ENCODE assay signal across 22 cellular contexts in the genomic region with DNA sequence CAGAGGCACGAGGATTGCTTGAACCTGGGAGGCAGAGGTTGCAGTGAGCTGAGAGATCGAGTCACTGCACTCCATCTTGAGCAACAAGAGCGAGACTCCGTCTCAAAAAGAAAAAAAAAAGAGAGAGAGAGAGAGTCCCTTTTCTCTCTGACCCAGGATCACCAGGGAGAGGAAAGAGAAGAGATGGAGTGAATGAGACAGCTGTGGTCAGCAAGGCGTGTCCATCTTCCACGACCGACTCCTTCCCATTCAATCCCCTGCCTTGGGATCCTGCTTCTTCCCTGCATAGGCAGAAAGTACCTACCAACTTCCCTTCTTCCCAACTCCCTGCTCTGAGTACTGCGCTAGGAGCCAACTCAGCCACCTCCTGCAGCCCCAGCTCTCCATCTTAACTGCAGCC. TPM values are rescaled to one million over a fixed set of nuclear protein-coding genes. Genes with fewer than 3 reads are reported as not detected.
DNase-seq lines count a peak whose midpoint lies in the region; ATAC-seq, FAIRE-seq and TF ChIP-seq lines count a peak whose summit lies in the region.
"Had no signal": no experiment of that assay in that cellular context is flagged by ENCODE, and none has a peak within 500 bp of the region (broad histone marks: within the 10 kb centered on the region; RNA-seq: fewer than 3 reads in every experiment).

No MANE protein-coding gene starts in this region.

- TF ChIP-seq CTCF in HepG2 (CRISPR knock-in tag; IDR thresholded peaks at IDR 0.05) (no peak), right lobe of liver (IDR thresholded peaks at IDR 0.05) (no peak), endothelial cell (IDR thresholded peaks at IDR 0.05; ENCODE audit: unreplicated experiment) (no peak)

- TF ChIP-seq POLR2A in HepG2 (IDR thresholded peaks at IDR 0.05; ENCODE audit: insufficient read depth in 1 of 2, low read depth in 2 of 2, low read length in 2 of 2) (no peak), right lobe of liver (IDR thresholded peaks at IDR 0.05) (no peak)

- FAIRE-seq in HepG2 (lab: Jason Lieb, UNC): no peak
- FAIRE-seq: GM12891, GM19239, H54 had no signal

- no peak overlapping the region for H3K9ac ChIP-seq in HepG2 (ENCODE audit: insufficient read depth, low read depth, low read length)
- H3K9ac ChIP-seq: BLaER1, GM23248 had no signal

- no peak overlapping the region for H3K27ac Mint-ChIP-seq in endothelial cell (ENCODE audit: unreplicated experiment)
- H3K27ac Mint-ChIP-seq: CD8-positive, alpha-beta T cell had no signal

- H2AFZ ChIP-seq in HepG2 (ENCODE audit: low read length): peak overlapping the region; percentile 42
- H2AFZ ChIP-seq: GM23248 had no signal

- no peak for TF ChIP-seq RAD21 in HepG2 (CRISPR knock-in tag; IDR thresholded peaks at IDR 0.05)

- H3K4me3 ChIP-seq in HepG2 (replicated peaks in 1 of 3; ENCODE audit: insufficient read depth in 1 of 3, low read depth in 2 of 3, low read length in 3 of 3) (no peak overlapping the region), right lobe of liver (no peak overlapping the region)
- H3K4me3 ChIP-seq: BLaER1, GM23248 had no signal

- no peaks in the 10 kb centered on the region for H3K79me2 ChIP-seq in HepG2 (ENCODE audit: insufficient read depth, low read length)

- in situ Hi-C loops in HepG2 (cut with HindIII; ENCODE audit: extremely low pct_ligation_motif_present, low pct_unique_long_range_greater_than_20kb): no loop called here

- H3K36me3 ChIP-seq in HepG2 (replicated peaks in 1 of 2; ENCODE audit: control insufficient read depth in 1 of 2, insufficient read depth in 2 of 2, low read length in 2 of 2) (no peaks in the 10 kb centered on the region), right lobe of liver (no peaks in the 10 kb centered on the region)
- H3K36me3 ChIP-seq: BLaER1 had no signal

- H3K9me3 Mint-ChIP-seq in endothelial cell (ENCODE audit: unreplicated experiment): no peaks in the 10 kb centered on the region
- H3K9me3 Mint-ChIP-seq: CD14-positive monocyte; CD8-positive, alpha-beta T cell had no signal

- peaks cover 4% of the 10 kb centered on the region for H3K36me3 Mint-ChIP-seq in endothelial cell (ENCODE audit: low read depth, unreplicated experiment)
- H3K36me3 Mint-ChIP-seq: CD14-positive monocyte; CD8-positive, alpha-beta T cell had no signal

- H3K27ac ChIP-seq in HepG2 (ENCODE audit: extremely low read length, insufficient read depth, low read length) (no peak overlapping the region), right lobe of liver (no peak overlapping the region)
- H3K27ac ChIP-seq: BLaER1 had no signal

- CTCF ChIA-PET in HepG2 (lab: Yijun Ruan, JAX; ENCODE audit: low intra/inter-chr PET ratio, low total read pairs): interaction anchor here (1.5 kb wide), 1 partner anchor 124 kb away, joined by 3 read pairs; a partner anchor contains a TSS

- intact Hi-C loops in HepG2 (cut with micrococcal nuclease; ENCODE audit: unreplicated experiment) (no loop called here), right lobe of liver (cut with DNase I) (no loop called here)

- H3K9me3 ChIP-seq in HepG2 (ENCODE audit: low read length) (no peaks in the 10 kb centered on the region), right lobe of liver (no peaks in the 10 kb centered on the region)
- H3K9me3 ChIP-seq: BLaER1 had no signal

- H3K27me3 ChIP-seq in HepG2 (ENCODE audit: control insufficient read depth in 1 of 2, insufficient read depth in 2 of 2, low read length in 2 of 2) (no peaks in the 10 kb centered on the region; a peak in 1 of 5 replicates), right lobe of liver (no peaks in the 10 kb centered on the region)

- POLR2A ChIA-PET in HepG2 (lab: Yijun Ruan, JAX): interaction anchor here (1.6 kb wide), 1 partner anchor 22 kb away, joined by 6 read pairs; a partner anchor contains a TSS

- TF ChIP-seq EP300 in HepG2 (IDR thresholded peaks at IDR 0.05; ENCODE audit: low read depth in 2 of 2, low read length in 2 of 2) (no peak), HepG2 (CRISPR knock-in tag; IDR thresholded peaks at IDR 0.05; ENCODE audit: borderline replicate concordance) (no peak)

- WGBS in HepG2 (ENCODE audit: low lambda C conversion rate): 51% methylated on average over 8 of the region's 8 CpGs
- WGBS in right lobe of liver (ENCODE audit: insufficient coverage, low coverage, low lambda C conversion rate, missing lambda C conversion rate): 82% methylated on average over 4 of the region's 8 CpGs

- no peaks in the 10 kb centered on the region for H3K4me1 Mint-ChIP-seq in endothelial cell (ENCODE audit: unreplicated experiment)

- peaks cover 4% of the 10 kb centered on the region for H3K27me3 Mint-ChIP-seq in endothelial cell (ENCODE audit: unreplicated experiment)

- no peak overlapping the region for H3K4me2 ChIP-seq in HepG2 (ENCODE audit: low read depth, low read length)
- H3K4me2 ChIP-seq: BLaER1 had no signal

- H3K4me1 ChIP-seq in HepG2 (ENCODE audit: insufficient read depth, low read length): peaks cover 88% of the 10 kb centered on the region
- H3K4me1 ChIP-seq in right lobe of liver: peaks cover 0 to 25% (median 11%) of the 10 kb centered on the region in 4 donors
- H3K4me1 ChIP-seq: BLaER1 had no signal

- DNase-seq in HepG2 (ENCODE audit: low spot score) (no peak), right lobe of liver (no peak), cerebellar cortex (ENCODE audit: low spot score) (peak; percentile 7), myocyte (ENCODE audit: low read depth) (peak; percentile 65), endothelial cell (ENCODE audit: low spot score) (no peak), HT-29 (ENCODE audit: low spot score) (no peak)
- DNase-seq: 8988T; Calu3; CD8-positive, alpha-beta T cell; DND-41; EL; GM23248 had no signal

- no peaks in the 10 kb centered on the region for H4K20me1 ChIP-seq in HepG2 (ENCODE audit: insufficient read depth, low read length)
- H4K20me1 ChIP-seq: BLaER1 had no signal

- H3K4me3 Mint-ChIP-seq in endothelial cell (ENCODE audit: unreplicated experiment): no peak overlapping the region
- H3K4me3 Mint-ChIP-seq: CD14-positive monocyte; CD8-positive, alpha-beta T cell had no signal

- no TSS peak for BruUV-seq in HepG2 (replicated peaks; lab: Mats Ljungman, UMichigan)

- ATAC-seq in HepG2 (no peak), right lobe of liver (no peak), GM19328 (IDR thresholded peaks at IDR 0.05; ENCODE audit: unreplicated experiment) (no peak)
- ATAC-seq: CD8-positive, alpha-beta T cell; HCT116 had no signal

RNA-seq across cellular contexts. Expression of a gene that starts 5.2 kb away (rescaled TPM):
- 0.02 and 0.08 TPM in 2 replicates for total RNA-seq in HepG2 (2016; rRNA removed; fragmentation: Illumina TruSeq; extraction: Trizol)
- total RNA-seq in HepG2 (2016; cell fraction: cytosol; rRNA removed; fragmentation: Illumina TruSeq; extraction: Trizol; ENCODE audit: low read depth): 0.09 and 0.10 TPM in 2 replicates
- 0.04 TPM in 2 replicates for total RNA-seq in HepG2 (2016; cell fraction: insoluble cytoplasmic fraction; rRNA removed; fragmentation: Illumina TruSeq; extraction: Trizol)
- 0.03 and 0.06 TPM in 2 replicates for total RNA-seq in HepG2 (2016; cell fraction: membrane; rRNA removed; fragmentation: Illumina TruSeq; extraction: Trizol)
- 0.06 TPM in 2 replicates for total RNA-seq in HepG2 (2016; cell fraction: nucleus; rRNA removed; fragmentation: Illumina TruSeq; extraction: Trizol)
- polyA plus RNA-seq in HepG2 (2011; rRNA removed): 0.09 and 0.14 TPM in 2 replicates
- polyA plus RNA-seq in HepG2 (2011; cell fraction: cytosol; rRNA removed): 0.07 and 0.08 TPM in 2 replicates
- polyA plus RNA-seq in HepG2 (2011; cell fraction: nucleus; rRNA removed): 0.55 and 0.66 TPM in 2 replicates
- polyA plus RNA-seq in HepG2 (2012): 0.13 and 0.23 TPM in 2 replicates
- polyA plus RNA-seq in HepG2 (2016; cell fraction: cytosol; fragmentation: Illumina TruSeq; extraction: Trizol; ENCODE audit: low read depth): 0.05 TPM in 2 replicates
- 0.05 and 0.12 TPM in 2 replicates for polyA plus RNA-seq in HepG2 (2016; cell fraction: insoluble cytoplasmic fraction; fragmentation: Illumina TruSeq; extraction: Trizol; ENCODE audit: low read depth)
- 0.07 and 0.08 TPM in 2 replicates for polyA plus RNA-seq in HepG2 (2016; cell fraction: membrane; fragmentation: Illumina TruSeq; extraction: Trizol; ENCODE audit: low read depth)
- polyA plus RNA-seq in HepG2 (2016; cell fraction: nucleus; fragmentation: Illumina TruSeq; extraction: Trizol; ENCODE audit: insufficient read depth, low read depth): 0.44 and 0.63 TPM in 2 replicates
- 0.48 TPM in 1 of 2 replicates, not detected in the other for polyA minus RNA-seq in HepG2 (2011; rRNA and poly(A)+ RNA removed; ENCODE audit: low replicate concordance)
- 0.10 and 0.18 TPM in 2 replicates for polyA minus RNA-seq in HepG2 (2011; cell fraction: cytosol; rRNA and poly(A)+ RNA removed)
- polyA minus RNA-seq in HepG2 (2011; cell fraction: nucleus; rRNA and poly(A)+ RNA removed): 0.25 and 0.26 TPM in 2 replicates
- total RNA-seq in right lobe of liver: under 1 TPM in 2 of 6 experiments, not detected in 4; 0.02 to 0.31 TPM
- 0.05 TPM in 1 of 2 replicates, not detected in the other for total RNA-seq in myocyte
- not detected for polyA plus RNA-seq in myocyte (2012)
- total RNA-seq in endothelial cell (ENCODE audit: unreplicated experiment): 0.05 TPM
- total RNA-seq in HT-29 (2014; rRNA removed; shearing (Covaris generic)): not detected in 2 replicates
- total RNA-seq: A673; Calu3; CD8-positive, alpha-beta T cell; G401; GM23248 had no signal
- polyA plus RNA-seq: AG04450, CD14-positive monocyte, GM23248 had no signal

RNA-seq across cellular contexts. Expression of a gene that starts 7.9 kb away (rescaled TPM):
- total RNA-seq in HepG2 (2016; rRNA removed; fragmentation: Illumina TruSeq; extraction: Trizol): 9.9 and 10.3 TPM in 2 replicates
- 10.8 and 15.4 TPM in 2 replicates for total RNA-seq in HepG2 (2016; cell fraction: cytosol; rRNA removed; fragmentation: Illumina TruSeq; extraction: Trizol; ENCODE audit: low read depth)
- total RNA-seq in HepG2 (2016; cell fraction: insoluble cytoplasmic fraction; rRNA removed; fragmentation: Illumina TruSeq; extraction: Trizol): 9.7 and 9.8 TPM in 2 replicates
- total RNA-seq in HepG2 (2016; cell fraction: membrane; rRNA removed; fragmentation: Illumina TruSeq; extraction: Trizol): 16.5 and 20.1 TPM in 2 replicates
- total RNA-seq in HepG2 (2016; cell fraction: nucleus; rRNA removed; fragmentation: Illumina TruSeq; extraction: Trizol): 5.3 and 6.7 TPM in 2 replicates
- polyA plus RNA-seq in HepG2 (2011; rRNA removed): 25.7 and 26.2 TPM in 2 replicates
- polyA plus RNA-seq in HepG2 (2011; cell fraction: cytosol; rRNA removed): 19.8 and 27.3 TPM in 2 replicates
- polyA plus RNA-seq in HepG2 (2011; cell fraction: nucleus; rRNA removed): 19.5 and 22.2 TPM in 2 replicates
- 8.8 and 13.8 TPM in 2 replicates for polyA plus RNA-seq in HepG2 (2012)
- polyA plus RNA-seq in HepG2 (2016; cell fraction: cytosol; fragmentation: Illumina TruSeq; extraction: Trizol; ENCODE audit: low read depth): 12.3 and 15.4 TPM in 2 replicates
- polyA plus RNA-seq in HepG2 (2016; cell fraction: insoluble cytoplasmic fraction; fragmentation: Illumina TruSeq; extraction: Trizol; ENCODE audit: low read depth): 10.0 and 11.4 TPM in 2 replicates
- polyA plus RNA-seq in HepG2 (2016; cell fraction: membrane; fragmentation: Illumina TruSeq; extraction: Trizol; ENCODE audit: low read depth): 14.8 and 16.9 TPM in 2 replicates
- 13.7 and 14.3 TPM in 2 replicates for polyA plus RNA-seq in HepG2 (2016; cell fraction: nucleus; fragmentation: Illumina TruSeq; extraction: Trizol; ENCODE audit: insufficient read depth, low read depth)
- 17.8 TPM in 1 of 2 replicates, not detected in the other for polyA minus RNA-seq in HepG2 (2011; rRNA and poly(A)+ RNA removed; ENCODE audit: low replicate concordance)
- 10.0 and 11.1 TPM in 2 replicates for polyA minus RNA-seq in HepG2 (2011; cell fraction: cytosol; rRNA and poly(A)+ RNA removed)
- 2.6 and 3.1 TPM in 2 replicates for polyA minus RNA-seq in HepG2 (2011; cell fraction: nucleus; rRNA and poly(A)+ RNA removed)
- total RNA-seq in right lobe of liver: 10 to 100 TPM in 3 of 6 experiments, 1 to 10 TPM in 1, under 1 TPM in 2; 0.20 to 84.5 (median 12.7) TPM
- total RNA-seq in myocyte: 0.16 and 0.88 TPM in 2 replicates
- polyA plus RNA-seq in myocyte (2012): 0.18 TPM
- total RNA-seq in endothelial cell (ENCODE audit: unreplicated experiment): 0.33 TPM
- total RNA-seq in HT-29 (2014; rRNA removed; shearing (Covaris generic)): not detected in 2 replicates
- total RNA-seq: Calu3; CD8-positive, alpha-beta T cell; G401; GM23248 had no signal
- polyA plus RNA-seq: AG04450, CD14-positive monocyte, GM23248 had no signal

RNA-seq across cellular contexts. Expression of a gene that starts 22.3 kb away (rescaled TPM):
- 91.1 and 91.5 TPM in 2 replicates for total RNA-seq in HepG2 (2016; rRNA removed; fragmentation: Illumina TruSeq; extraction: Trizol)
- 80.9 and 134 TPM in 2 replicates for total RNA-seq in HepG2 (2016; cell fraction: cytosol; rRNA removed; fragmentation: Illumina TruSeq; extraction: Trizol; ENCODE audit: low read depth)
- 88.0 and 96.3 TPM in 2 replicates for total RNA-seq in HepG2 (2016; cell fraction: insoluble cytoplasmic fraction; rRNA removed; fragmentation: Illumina TruSeq; extraction: Trizol)
- total RNA-seq in HepG2 (2016; cell fraction: membrane; rRNA removed; fragmentation: Illumina TruSeq; extraction: Trizol): 82.0 and 130 TPM in 2 replicates
- 30.9 and 33.0 TPM in 2 replicates for total RNA-seq in HepG2 (2016; cell fraction: nucleus; rRNA removed; fragmentation: Illumina TruSeq; extraction: Trizol)
- polyA plus RNA-seq in HepG2 (2011; rRNA removed): 63.9 and 70.6 TPM in 2 replicates
- polyA plus RNA-seq in HepG2 (2011; cell fraction: cytosol; rRNA removed): 59.0 and 91.7 TPM in 2 replicates
- polyA plus RNA-seq in HepG2 (2011; cell fraction: nucleus; rRNA removed): 30.7 and 33.6 TPM in 2 replicates
- 35.3 and 43.7 TPM in 2 replicates for polyA plus RNA-seq in HepG2 (2012)
- 72.9 and 135 TPM in 2 replicates for polyA plus RNA-seq in HepG2 (2016; cell fraction: cytosol; fragmentation: Illumina TruSeq; extraction: Trizol; ENCODE audit: low read depth)
- polyA plus RNA-seq in HepG2 (2016; cell fraction: insoluble cytoplasmic fraction; fragmentation: Illumina TruSeq; extraction: Trizol; ENCODE audit: low read depth): 95.2 and 106 TPM in 2 replicates
- 75.0 and 120 TPM in 2 replicates for polyA plus RNA-seq in HepG2 (2016; cell fraction: membrane; fragmentation: Illumina TruSeq; extraction: Trizol; ENCODE audit: low read depth)
- polyA plus RNA-seq in HepG2 (2016; cell fraction: nucleus; fragmentation: Illumina TruSeq; extraction: Trizol; ENCODE audit: insufficient read depth, low read depth): 59.0 and 71.0 TPM in 2 replicates
- polyA minus RNA-seq in HepG2 (2011; rRNA and poly(A)+ RNA removed; ENCODE audit: low replicate concordance): 32.0 and 34.2 TPM in 2 replicates
- polyA minus RNA-seq in HepG2 (2011; cell fraction: cytosol; rRNA and poly(A)+ RNA removed): 21.5 and 21.6 TPM in 2 replicates
- 4.5 and 5.0 TPM in 2 replicates for polyA minus RNA-seq in HepG2 (2011; cell fraction: nucleus; rRNA and poly(A)+ RNA removed)
- total RNA-seq in right lobe of liver: 10 to 100 TPM; 13.0 to 52.2 (median 29.2) TPM
- 36.2 and 46.9 TPM in 2 replicates for total RNA-seq in myocyte
- 53.5 TPM for polyA plus RNA-seq in myocyte (2012)
- total RNA-seq in endothelial cell (ENCODE audit: unreplicated experiment): 30.6 TPM
- 222 and 231 TPM in 2 replicates for total RNA-seq in HT-29 (2014; rRNA removed; shearing (Covaris generic))

RNA-seq across cellular contexts. Expression of a gene that starts 34.1 kb away (rescaled TPM):
- 6.4 and 16.1 TPM in 2 replicates for total RNA-seq in HepG2 (2016; rRNA removed; fragmentation: Illumina TruSeq; extraction: Trizol)
- 1.1 TPM in 2 replicates for total RNA-seq in HepG2 (2016; cell fraction: cytosol; rRNA removed; fragmentation: Illumina TruSeq; extraction: Trizol; ENCODE audit: low read depth)
- 5.2 and 15.6 TPM in 2 replicates for total RNA-seq in HepG2 (2016; cell fraction: insoluble cytoplasmic fraction; rRNA removed; fragmentation: Illumina TruSeq; extraction: Trizol)
- 2.5 and 3.1 TPM in 2 replicates for total RNA-seq in HepG2 (2016; cell fraction: membrane; rRNA removed; fragmentation: Illumina TruSeq; extraction: Trizol)
- 20.9 and 26.7 TPM in 2 replicates for total RNA-seq in HepG2 (2016; cell fraction: nucleus; rRNA removed; fragmentation: Illumina TruSeq; extraction: Trizol)
- polyA plus RNA-seq in HepG2 (2011; rRNA removed): 7.6 and 10.2 TPM in 2 replicates
- polyA plus RNA-seq in HepG2 (2011; cell fraction: cytosol; rRNA removed): 2.9 and 4.4 TPM in 2 replicates
- polyA plus RNA-seq in HepG2 (2011; cell fraction: nucleus; rRNA removed): 109 and 136 TPM in 2 replicates
- polyA plus RNA-seq in HepG2 (2012): 14.6 and 15.7 TPM in 2 replicates
- 0.49 and 0.50 TPM in 2 replicates for polyA plus RNA-seq in HepG2 (2016; cell fraction: cytosol; fragmentation: Illumina TruSeq; extraction: Trizol; ENCODE audit: low read depth)
- polyA plus RNA-seq in HepG2 (2016; cell fraction: insoluble cytoplasmic fraction; fragmentation: Illumina TruSeq; extraction: Trizol; ENCODE audit: low read depth): 4.7 and 6.6 TPM in 2 replicates
- polyA plus RNA-seq in HepG2 (2016; cell fraction: membrane; fragmentation: Illumina TruSeq; extraction: Trizol; ENCODE audit: low read depth): 1.2 and 1.8 TPM in 2 replicates
- 82.9 and 91.2 TPM in 2 replicates for polyA plus RNA-seq in HepG2 (2016; cell fraction: nucleus; fragmentation: Illumina TruSeq; extraction: Trizol; ENCODE audit: insufficient read depth, low read depth)
- 10.8 and 12.0 TPM in 2 replicates for polyA minus RNA-seq in HepG2 (2011; rRNA and poly(A)+ RNA removed; ENCODE audit: low replicate concordance)
- 5.3 and 5.8 TPM in 2 replicates for polyA minus RNA-seq in HepG2 (2011; cell fraction: cytosol; rRNA and poly(A)+ RNA removed)
- 29.1 and 35.3 TPM in 2 replicates for polyA minus RNA-seq in HepG2 (2011; cell fraction: nucleus; rRNA and poly(A)+ RNA removed)
- 10 to 100 TPM in 4 of 6 experiments, 1 to 10 TPM in 2; 6.6 to 25.1 (median 15.5) TPM for total RNA-seq in right lobe of liver
- 25.8 and 30.4 TPM in 2 replicates for total RNA-seq in myocyte
- 21.1 TPM for polyA plus RNA-seq in myocyte (2012)
- total RNA-seq in endothelial cell (ENCODE audit: unreplicated experiment): 70.6 TPM
- total RNA-seq in HT-29 (2014; rRNA removed; shearing (Covaris generic)): 44.6 and 46.9 TPM in 2 replicates

RNA-seq across cellular contexts. Expression of a gene that starts 54.7 kb away (rescaled TPM):
- 48.3 and 64.3 TPM in 2 replicates for total RNA-seq in HepG2 (2016; rRNA removed; fragmentation: Illumina TruSeq; extraction: Trizol)
- 84.0 and 90.3 TPM in 2 replicates for total RNA-seq in HepG2 (2016; cell fraction: cytosol; rRNA removed; fragmentation: Illumina TruSeq; extraction: Trizol; ENCODE audit: low read depth)
- 51.7 and 55.9 TPM in 2 replicates for total RNA-seq in HepG2 (2016; cell fraction: insoluble cytoplasmic fraction; rRNA removed; fragmentation: Illumina TruSeq; extraction: Trizol)
- 95.7 and 129 TPM in 2 replicates for total RNA-seq in HepG2 (2016; cell fraction: membrane; rRNA removed; fragmentation: Illumina TruSeq; extraction: Trizol)
- total RNA-seq in HepG2 (2016; cell fraction: nucleus; rRNA removed; fragmentation: Illumina TruSeq; extraction: Trizol): 30.4 and 32.6 TPM in 2 replicates
- 67.1 and 82.0 TPM in 2 replicates for polyA plus RNA-seq in HepG2 (2011; rRNA removed)
- polyA plus RNA-seq in HepG2 (2011; cell fraction: cytosol; rRNA removed): 69.6 and 88.5 TPM in 2 replicates
- polyA plus RNA-seq in HepG2 (2011; cell fraction: nucleus; rRNA removed): 82.9 and 91.9 TPM in 2 replicates
- polyA plus RNA-seq in HepG2 (2012): 80.2 and 110 TPM in 2 replicates
- 141 and 174 TPM in 2 replicates for polyA plus RNA-seq in HepG2 (2016; cell fraction: cytosol; fragmentation: Illumina TruSeq; extraction: Trizol; ENCODE audit: low read depth)
- polyA plus RNA-seq in HepG2 (2016; cell fraction: insoluble cytoplasmic fraction; fragmentation: Illumina TruSeq; extraction: Trizol; ENCODE audit: low read depth): 105 and 126 TPM in 2 replicates
- polyA plus RNA-seq in HepG2 (2016; cell fraction: membrane; fragmentation: Illumina TruSeq; extraction: Trizol; ENCODE audit: low read depth): 137 and 159 TPM in 2 replicates
- polyA plus RNA-seq in HepG2 (2016; cell fraction: nucleus; fragmentation: Illumina TruSeq; extraction: Trizol; ENCODE audit: insufficient read depth, low read depth): 84.9 and 92.0 TPM in 2 replicates
- polyA minus RNA-seq in HepG2 (2011; rRNA and poly(A)+ RNA removed; ENCODE audit: low replicate concordance): 104 and 125 TPM in 2 replicates
- polyA minus RNA-seq in HepG2 (2011; cell fraction: cytosol; rRNA and poly(A)+ RNA removed): 35.2 and 43.4 TPM in 2 replicates
- 10.0 and 11.4 TPM in 2 replicates for polyA minus RNA-seq in HepG2 (2011; cell fraction: nucleus; rRNA and poly(A)+ RNA removed)
- total RNA-seq in right lobe of liver: 100 to 1,000 TPM in 3 of 6 experiments, 10 to 100 TPM in 3; 75.6 to 133 (median 106) TPM
- total RNA-seq in myocyte: 96.5 and 115 TPM in 2 replicates
- polyA plus RNA-seq in myocyte (2012): 412 TPM
- 336 TPM for total RNA-seq in endothelial cell (ENCODE audit: unreplicated experiment)
- 272 and 317 TPM in 2 replicates for total RNA-seq in HT-29 (2014; rRNA removed; shearing (Covaris generic))

Comparison
In these comparisons a context has a peak if more than half of its experiments do, and no peak if none do; other contexts are left out.
1. DNase-seq: peak in cerebellar cortex (single experiment) and myocyte (single experiment); none in HepG2 (single experiment), right lobe of liver (0 of 3), endothelial cell (single experiment) and HT-29 (single experiment).